1 cellular context compared by ENCODE assay signal in genomic region chr14:74945852-74946658, GRCh38.
TF ChIP-seq lines count a peak whose summit lies in the region.

No MANE protein-coding gene starts in this region.

TF ChIP-seq in HepG2, 621 proteins besides CTCF, POLR2A, EP300 and RAD21 (continued from another document and continues in another):
- TF ChIP-seq, protein P1, sequence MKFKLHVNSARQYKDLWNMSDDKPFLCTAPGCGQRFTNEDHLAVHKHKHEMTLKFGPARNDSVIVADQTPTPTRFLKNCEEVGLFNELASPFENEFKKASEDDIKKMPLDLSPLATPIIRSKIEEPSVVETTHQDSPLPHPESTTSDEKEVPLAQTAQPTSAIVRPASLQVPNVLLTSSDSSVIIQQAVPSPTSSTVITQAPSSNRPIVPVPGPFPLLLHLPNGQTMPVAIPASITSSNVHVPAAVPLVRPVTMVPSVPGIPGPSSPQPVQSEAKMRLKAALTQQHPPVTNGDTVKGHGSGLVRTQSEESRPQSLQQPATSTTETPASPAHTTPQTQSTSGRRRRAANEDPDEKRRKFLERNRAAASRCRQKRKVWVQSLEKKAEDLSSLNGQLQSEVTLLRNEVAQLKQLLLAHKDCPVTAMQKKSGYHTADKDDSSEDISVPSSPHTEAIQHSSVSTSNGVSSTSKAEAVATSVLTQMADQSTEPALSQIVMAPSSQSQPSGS (CRISPR knock-in tag; IDR thresholded peaks at IDR 0.05) = 0 out of 2 replicates have a peak, but pooled peaks have one; percentile 25
- no peak for TF ChIP-seq ZFP1 (CRISPR knock-in tag; IDR thresholded peaks at IDR 0.05)
- TF ChIP-seq HBP1 (CRISPR knock-in tag; IDR thresholded peaks at IDR 0.05; ENCODE audit: low read depth) = no peak
- no peak for TF ChIP-seq ZBTB20 (CRISPR knock-in tag; IDR thresholded peaks at IDR 0.05; ENCODE audit: borderline replicate concordance, low read depth)
- no peak for TF ChIP-seq SAFB2 (CRISPR knock-in tag; IDR thresholded peaks at IDR 0.05; ENCODE audit: borderline replicate concordance, low read depth)
- no peak for TF ChIP-seq SSRP1 (CRISPR knock-in tag; IDR thresholded peaks at IDR 0.05)
- TF ChIP-seq, protein P2, sequence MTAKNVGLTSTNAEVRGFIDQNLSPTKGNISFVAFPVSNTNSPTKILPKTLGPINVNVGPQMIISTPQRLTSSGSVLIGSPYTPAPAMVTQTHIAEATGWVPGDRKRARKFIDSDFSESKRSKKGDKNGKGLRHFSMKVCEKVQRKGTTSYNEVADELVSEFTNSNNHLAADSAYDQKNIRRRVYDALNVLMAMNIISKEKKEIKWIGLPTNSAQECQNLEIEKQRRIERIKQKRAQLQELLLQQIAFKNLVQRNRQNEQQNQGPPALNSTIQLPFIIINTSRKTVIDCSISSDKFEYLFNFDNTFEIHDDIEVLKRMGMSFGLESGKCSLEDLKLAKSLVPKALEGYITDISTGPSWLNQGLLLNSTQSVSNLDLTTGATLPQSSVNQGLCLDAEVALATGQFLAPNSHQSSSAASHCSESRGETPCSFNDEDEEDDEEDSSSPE (CRISPR knock-in tag; IDR thresholded peaks at IDR 0.05) = no peak
- TF ChIP-seq, protein P3, sequence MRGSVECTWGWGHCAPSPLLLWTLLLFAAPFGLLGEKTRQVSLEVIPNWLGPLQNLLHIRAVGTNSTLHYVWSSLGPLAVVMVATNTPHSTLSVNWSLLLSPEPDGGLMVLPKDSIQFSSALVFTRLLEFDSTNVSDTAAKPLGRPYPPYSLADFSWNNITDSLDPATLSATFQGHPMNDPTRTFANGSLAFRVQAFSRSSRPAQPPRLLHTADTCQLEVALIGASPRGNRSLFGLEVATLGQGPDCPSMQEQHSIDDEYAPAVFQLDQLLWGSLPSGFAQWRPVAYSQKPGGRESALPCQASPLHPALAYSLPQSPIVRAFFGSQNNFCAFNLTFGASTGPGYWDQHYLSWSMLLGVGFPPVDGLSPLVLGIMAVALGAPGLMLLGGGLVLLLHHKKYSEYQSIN (CRISPR knock-in tag; IDR thresholded peaks at IDR 0.05; ENCODE audit: borderline replicate concordance) = no peak
- TF ChIP-seq ZNF503 (CRISPR knock-in tag; IDR thresholded peaks at IDR 0.05) = 0 out of 2 replicates have a peak, but pooled peaks have one; percentile 68
- no peak for TF ChIP-seq ZNF275 (CRISPR knock-in tag; IDR thresholded peaks at IDR 0.05; ENCODE audit: borderline replicate concordance)
- TF ChIP-seq TARDBP (CRISPR knock-in tag; IDR thresholded peaks at IDR 0.05) = no peak
- TF ChIP-seq, protein P4, sequence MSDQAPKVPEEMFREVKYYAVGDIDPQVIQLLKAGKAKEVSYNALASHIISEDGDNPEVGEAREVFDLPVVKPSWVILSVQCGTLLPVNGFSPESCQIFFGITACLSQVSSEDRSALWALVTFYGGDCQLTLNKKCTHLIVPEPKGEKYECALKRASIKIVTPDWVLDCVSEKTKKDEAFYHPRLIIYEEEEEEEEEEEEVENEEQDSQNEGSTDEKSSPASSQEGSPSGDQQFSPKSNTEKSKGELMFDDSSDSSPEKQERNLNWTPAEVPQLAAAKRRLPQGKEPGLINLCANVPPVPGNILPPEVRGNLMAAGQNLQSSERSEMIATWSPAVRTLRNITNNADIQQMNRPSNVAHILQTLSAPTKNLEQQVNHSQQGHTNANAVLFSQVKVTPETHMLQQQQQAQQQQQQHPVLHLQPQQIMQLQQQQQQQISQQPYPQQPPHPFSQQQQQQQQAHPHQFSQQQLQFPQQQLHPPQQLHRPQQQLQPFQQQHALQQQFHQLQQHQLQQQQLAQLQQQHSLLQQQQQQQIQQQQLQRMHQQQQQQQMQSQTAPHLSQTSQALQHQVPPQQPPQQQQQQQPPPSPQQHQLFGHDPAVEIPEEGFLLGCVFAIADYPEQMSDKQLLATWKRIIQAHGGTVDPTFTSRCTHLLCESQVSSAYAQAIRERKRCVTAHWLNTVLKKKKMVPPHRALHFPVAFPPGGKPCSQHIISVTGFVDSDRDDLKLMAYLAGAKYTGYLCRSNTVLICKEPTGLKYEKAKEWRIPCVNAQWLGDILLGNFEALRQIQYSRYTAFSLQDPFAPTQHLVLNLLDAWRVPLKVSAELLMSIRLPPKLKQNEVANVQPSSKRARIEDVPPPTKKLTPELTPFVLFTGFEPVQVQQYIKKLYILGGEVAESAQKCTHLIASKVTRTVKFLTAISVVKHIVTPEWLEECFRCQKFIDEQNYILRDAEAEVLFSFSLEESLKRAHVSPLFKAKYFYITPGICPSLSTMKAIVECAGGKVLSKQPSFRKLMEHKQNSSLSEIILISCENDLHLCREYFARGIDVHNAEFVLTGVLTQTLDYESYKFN (CRISPR knock-in tag; conservative IDR thresholded peaks at IDR 0.05) = peak; percentile 84
- TF ChIP-seq PLSCR1 (CRISPR knock-in tag; IDR thresholded peaks at IDR 0.05; ENCODE audit: borderline replicate concordance) = no peak
- no peak for TF ChIP-seq ZNF101 (CRISPR knock-in tag; IDR thresholded peaks at IDR 0.05; ENCODE audit: borderline replicate concordance, low read depth)
- TF ChIP-seq HNF1A (IDR thresholded peaks at IDR 0.05; ENCODE audit: low read depth) = no peak
- TF ChIP-seq HNF1A (CRISPR knock-in tag; IDR thresholded peaks at IDR 0.05; ENCODE audit: borderline replicate concordance) = 0 out of 2 replicates have a peak, but pooled peaks have one; percentile 35
- no peak for TF ChIP-seq CHD2 (IDR thresholded peaks at IDR 0.05; ENCODE audit: low read depth, low read length)
- no peak for TF ChIP-seq MNT (IDR thresholded peaks at IDR 0.05)
- no peak for TF ChIP-seq NR3C1 (CRISPR knock-in tag; IDR thresholded peaks at IDR 0.05)
- no peak for TF ChIP-seq ZC3H13 (CRISPR knock-in tag; IDR thresholded peaks at IDR 0.05)
- TF ChIP-seq KDM2A (CRISPR knock-in tag; IDR thresholded peaks at IDR 0.05; ENCODE audit: borderline replicate concordance, low read depth) = peak; percentile 7
- peak; percentile 64 for TF ChIP-seq SMC3 (IDR thresholded peaks at IDR 0.05; ENCODE audit: low read length)
- TF ChIP-seq ZBTB2 (CRISPR knock-in tag; IDR thresholded peaks at IDR 0.05; ENCODE audit: low read depth) = no peak
- TF ChIP-seq THAP11 (CRISPR knock-in tag; IDR thresholded peaks at IDR 0.05) = no peak
- 0 out of 2 replicates have a peak, but pooled peaks have one; percentile 29 for TF ChIP-seq MIER3 (CRISPR knock-in tag; IDR thresholded peaks at IDR 0.05; ENCODE audit: borderline replicate concordance)
- no peak; the same call in 1 of the 2 replicates for TF ChIP-seq JUN (CRISPR knock-in tag; IDR thresholded peaks at IDR 0.05)
- TF ChIP-seq ZNF616 (CRISPR knock-in tag; IDR thresholded peaks at IDR 0.05; ENCODE audit: low read depth) = no peak
- no peak for TF ChIP-seq ZNF83 (CRISPR knock-in tag; IDR thresholded peaks at IDR 0.05; ENCODE audit: borderline replicate concordance)
- TF ChIP-seq, protein P5, sequence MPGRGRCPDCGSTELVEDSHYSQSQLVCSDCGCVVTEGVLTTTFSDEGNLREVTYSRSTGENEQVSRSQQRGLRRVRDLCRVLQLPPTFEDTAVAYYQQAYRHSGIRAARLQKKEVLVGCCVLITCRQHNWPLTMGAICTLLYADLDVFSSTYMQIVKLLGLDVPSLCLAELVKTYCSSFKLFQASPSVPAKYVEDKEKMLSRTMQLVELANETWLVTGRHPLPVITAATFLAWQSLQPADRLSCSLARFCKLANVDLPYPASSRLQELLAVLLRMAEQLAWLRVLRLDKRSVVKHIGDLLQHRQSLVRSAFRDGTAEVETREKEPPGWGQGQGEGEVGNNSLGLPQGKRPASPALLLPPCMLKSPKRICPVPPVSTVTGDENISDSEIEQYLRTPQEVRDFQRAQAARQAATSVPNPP (CRISPR knock-in tag; IDR thresholded peaks at IDR 0.05) = no peak
- no peak; the same call in 1 of the 2 replicates for TF ChIP-seq ZNF644 (CRISPR knock-in tag; IDR thresholded peaks at IDR 0.05; ENCODE audit: low read depth)
- TF ChIP-seq ATRX (CRISPR knock-in tag; IDR thresholded peaks at IDR 0.05; ENCODE audit: borderline replicate concordance) = no peak
- TF ChIP-seq ZNF563 (CRISPR knock-in tag; IDR thresholded peaks at IDR 0.05) = 0 out of 2 replicates have a peak, but pooled peaks have one; percentile 18
- TF ChIP-seq KLF6 (CRISPR knock-in tag; IDR thresholded peaks at IDR 0.05) = no peak
- TF ChIP-seq REXO4 (CRISPR knock-in tag; IDR thresholded peaks at IDR 0.05; ENCODE audit: borderline replicate concordance) = no peak
- TF ChIP-seq ZFP62 (CRISPR knock-in tag; IDR thresholded peaks at IDR 0.05) = no peak
